8 cellular contexts compared by ENCODE assay signal in genomic region chr9:96417610-96418073, GRCh38. TPM values are rescaled to one million over a fixed set of nuclear protein-coding genes. Genes with fewer than 3 reads are reported as not detected.
DNase-seq lines count a peak whose midpoint lies in the region; ATAC-seq lines count a peak whose summit lies in the region.

No MANE protein-coding gene starts in this region.

- H3K4me3 Mint-ChIP-seq in activated CD4-positive, alpha-beta T cell treated with anti-CD3 and anti-CD28 coated beads for 36 hours: peak overlapping the region; percentile 93

- H3K36me3 ChIP-seq in SJSA1 (peaks cover 29% of the 10 kb centered on the region), muscle layer of duodenum (ENCODE audit: control insufficient read depth in 1 of 2, insufficient read depth in 2 of 2, low read length in 2 of 2) (no peaks in the 10 kb centered on the region), aorta (ENCODE audit: control insufficient read depth in 1 of 2, insufficient read depth in 2 of 2, low read length in 1 of 2) (no peaks in the 10 kb centered on the region)

- 0 to 1% methylated on average over 36 to 65 of the region's 65 CpGs for WGBS in aorta, 2 donors

- H3K4me1 ChIP-seq in SJSA1 (replicated peaks): peaks cover 30% of the 10 kb centered on the region
- peaks cover 8 to 26% of the 10 kb centered on the region in 2 donors for H3K4me1 ChIP-seq in muscle layer of duodenum (ENCODE audit: control insufficient read depth in 1 of 2, insufficient read depth in 2 of 2, low read length in 2 of 2)
- peaks cover 0 to 3% of the 10 kb centered on the region in 2 donors for H3K4me1 ChIP-seq in aorta (ENCODE audit: control insufficient read depth in 1 of 2, insufficient read depth in 2 of 2, low read length in 2 of 2)

- H3K27me3 ChIP-seq in SJSA1 (replicated peaks) (no peaks in the 10 kb centered on the region), muscle layer of duodenum (ENCODE audit: low read depth, low read length) (no peaks in the 10 kb centered on the region), aorta (ENCODE audit: control insufficient read depth in 1 of 2, insufficient read depth in 2 of 2, low read length in 1 of 2) (no peaks in the 10 kb centered on the region)

- POLR2A ChIA-PET in activated CD4-positive, alpha-beta T cell treated with anti-CD3 and anti-CD28 coated beads for 36 hours (lab: Charles Lee): no interaction called here

- intact Hi-C loops in activated CD4-positive, alpha-beta T cell treated with anti-CD3 and anti-CD28 coated beads for 36 hours (cut with DNase I, micrococcal nuclease): loop anchor here (1.0 to 10.0 kb wide), 17 partner anchors 33 to 1691 kb away; partner anchors contain the start of genes PRXL2C (in 2 of the 2), AOPEP (in 1 of the 2), ERCC6L2 (in 1 of the 2) and FANCC (in 1 of the 2)
- intact Hi-C loops in aorta (cut with DNase I): loop anchor here (1.0 to 5.0 kb wide), 4 partner anchors 35 to 240 kb away; partner anchors contain the start of genes PRXL2C (in 2 of the 2) and HABP4 (in 1 of the 2)

- no peaks in the 10 kb centered on the region for H3K9me3 ChIP-seq in SJSA1 (replicated peaks)
- no peaks in the 10 kb centered on the region for H3K9me3 ChIP-seq in muscle layer of duodenum (ENCODE audit: control insufficient read depth in 1 of 2, low read length in 2 of 2)
- no peaks in the 10 kb centered on the region for H3K9me3 ChIP-seq in aorta (ENCODE audit: control insufficient read depth, low read length)

- peak overlapping the region; percentile 90 for H3K27ac Mint-ChIP-seq in activated CD4-positive, alpha-beta T cell treated with anti-CD3 and anti-CD28 coated beads for 36 hours

- ATAC-seq in activated CD4-positive, alpha-beta T cell treated with anti-CD3 and anti-CD28 coated beads for 36 hours: no peak
- ATAC-seq in aorta (ENCODE audit: low FRiP score): no peak
- no peak for ATAC-seq in GM21390 (IDR thresholded peaks at IDR 0.05; ENCODE audit: unreplicated experiment)

- peak overlapping the region; percentile 96 for H3K27ac ChIP-seq in SJSA1
- no peak overlapping the region for H3K27ac ChIP-seq in muscle layer of duodenum (ENCODE audit: low read length)
- peak overlapping the region; percentile 58 to 76 for H3K27ac ChIP-seq in aorta (ENCODE audit: low read depth in 1 of 2, low read length in 2 of 2)

- H3K4me3 ChIP-seq in SJSA1: peak overlapping the region; percentile 77
- H3K4me3 ChIP-seq in muscle layer of duodenum (ENCODE audit: low read depth in 1 of 2, low read length in 2 of 2): peak overlapping the region; percentile 68 to 97
- peak overlapping the region; percentile 62 to 78 for H3K4me3 ChIP-seq in aorta (ENCODE audit: low read length in 2 of 2)

- H3K9me3 Mint-ChIP-seq in activated CD4-positive, alpha-beta T cell treated with anti-CD3 and anti-CD28 coated beads for 36 hours (ENCODE audit: low read depth): no peaks in the 10 kb centered on the region

- no peak for DNase-seq in activated CD4-positive, alpha-beta T cell treated with anti-CD3 and anti-CD28 coated beads for 36 hours
- no peak for DNase-seq in activated CD4-positive, alpha-beta T cell treated with anti-CD3 and anti-CD28 coated beads for 1 hour
- DNase-seq in SJSA1 (ENCODE audit: low read depth in 1 of 2, low spot score in 2 of 2) (no peak), ecto neural progenitor cell (ENCODE audit: low spot score) (peak; percentile 68), aorta (peak; percentile 61 to 79), COLO668 (lab: John Stamatoyannopoulos, UW; ENCODE audit: unreplicated experiment) (no peak)

- peaks cover 10% of the 10 kb centered on the region for H3K36me3 Mint-ChIP-seq in activated CD4-positive, alpha-beta T cell treated with anti-CD3 and anti-CD28 coated beads for 36 hours (ENCODE audit: low read depth)

- H3K27me3 Mint-ChIP-seq in activated CD4-positive, alpha-beta T cell treated with anti-CD3 and anti-CD28 coated beads for 36 hours: no peaks in the 10 kb centered on the region

- CTCF ChIA-PET in activated CD4-positive, alpha-beta T cell treated with anti-CD3 and anti-CD28 coated beads for 36 hours (lab: Charles Lee): no interaction called here

- H3K4me1 Mint-ChIP-seq in activated CD4-positive, alpha-beta T cell treated with anti-CD3 and anti-CD28 coated beads for 36 hours: peaks cover 44% of the 10 kb centered on the region

RNA-seq across cellular contexts. Expression of gene ZNF367, which starts 0.5 kb away (rescaled TPM):
- total RNA-seq in activated CD4-positive, alpha-beta T cell treated with anti-CD3 and anti-CD28 coated beads for 36 hours: 10 to 100 TPM; 22.0 to 24.2 TPM
- 45.4 and 55.5 TPM in 2 replicates for total RNA-seq in SJSA1 (2014; rRNA removed; shearing (Covaris generic))
- total RNA-seq in aorta: 1 to 10 TPM; 1.3 to 1.8 TPM
- polyA plus RNA-seq in aorta: 1 to 10 TPM; 1.4 TPM

RNA-seq across cellular contexts. Expression of gene HABP4, which starts 32.3 kb away (rescaled TPM):
- total RNA-seq in activated CD4-positive, alpha-beta T cell treated with anti-CD3 and anti-CD28 coated beads for 36 hours: 1 to 10 TPM; 5.8 to 7.3 TPM
- 30.7 and 36.1 TPM in 2 replicates for total RNA-seq in SJSA1 (2014; rRNA removed; shearing (Covaris generic))
- 10 to 100 TPM; 29.0 to 37.0 TPM for total RNA-seq in aorta
- polyA plus RNA-seq in aorta: 10 to 100 TPM; 48.6 to 66.9 TPM

RNA-seq across cellular contexts. Expression of gene SLC35D2, which starts 34.1 kb away (rescaled TPM):
- 1 to 10 TPM; 2.6 to 2.7 TPM for total RNA-seq in activated CD4-positive, alpha-beta T cell treated with anti-CD3 and anti-CD28 coated beads for 36 hours
- 10.6 and 21.2 TPM in 2 replicates for total RNA-seq in SJSA1 (2014; rRNA removed; shearing (Covaris generic))
- total RNA-seq in aorta: 10 to 100 TPM; 18.0 to 22.0 TPM
- polyA plus RNA-seq in aorta: 10 to 100 TPM; 20.0 to 21.7 TPM

Comparison
In these comparisons a context has a peak if more than half of its experiments do, and no peak if none do; other contexts are left out.
1. DNase-seq: peak in ecto neural progenitor cell (single experiment) and aorta (2 of 2); none in activated CD4-positive, alpha-beta T cell treated with anti-CD3 and anti-CD28 coated beads for 36 hours (single experiment), activated CD4-positive, alpha-beta T cell treated with anti-CD3 and anti-CD28 coated beads for 1 hour (single experiment), SJSA1 (0 of 2) and COLO668 (single experiment).
2. RNA of gene ZNF367, which starts 0.5 kb away (total RNA-seq): 45.4 to 55.5 TPM in SJSA1 and 22.0 to 24.2 TPM in activated CD4-positive, alpha-beta T cell treated with anti-CD3 and anti-CD28 coated beads for 36 hours; 1.3 to 1.8 TPM in aorta; every median in the first group is over 4 times any median in the second.
3. Peak in every context shown above with its lines, with median percentiles within 50 percentile points of each other: H3K4me3 ChIP-seq.